In the genomic region with DNA sequence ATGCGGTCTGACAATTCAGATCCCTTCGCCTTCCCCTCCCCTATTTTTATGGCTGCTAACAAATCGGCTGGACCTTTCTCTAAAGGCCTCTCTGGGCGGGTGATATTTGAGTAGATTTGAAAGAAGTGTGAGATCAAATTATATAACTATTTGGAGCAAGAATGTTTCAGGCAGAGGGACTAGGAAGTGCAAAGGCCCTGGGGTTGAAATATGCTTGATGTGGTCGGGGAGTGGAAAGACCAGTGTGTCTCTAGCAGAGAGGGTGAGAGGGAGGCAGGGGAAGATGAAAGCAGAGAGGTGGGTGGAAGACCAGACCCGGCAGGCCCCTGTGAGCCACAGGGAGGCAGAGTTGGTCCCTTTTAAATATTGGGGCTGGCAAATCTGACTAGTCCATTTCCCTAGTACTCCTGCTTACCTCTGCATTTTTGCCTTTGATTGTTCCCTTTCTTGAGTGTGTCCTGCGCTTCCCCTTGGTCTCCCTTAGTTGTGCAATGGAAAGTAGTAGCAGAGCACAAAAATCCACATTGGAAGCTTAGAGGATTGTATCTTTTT, we compare ENCODE assay signal across 1 cellular context.
TF ChIP-seq lines count a peak whose summit lies in the region.

No MANE protein-coding gene starts in this region.

TF ChIP-seq in H1, 55 proteins besides CTCF, POLR2A, EP300 and RAD21:
- TF ChIP-seq SRF (IDR thresholded peaks at IDR 0.05; ENCODE audit: low read depth, low read length): no peak
- no peak for TF ChIP-seq JUND (IDR thresholded peaks at IDR 0.05; ENCODE audit: low read length)
- no peak for TF ChIP-seq BRCA1 (IDR thresholded peaks at IDR 0.05; ENCODE audit: low read depth, low read length)
- no peak for TF ChIP-seq BACH1 (IDR thresholded peaks at IDR 0.05; ENCODE audit: low read length)
- no peak for TF ChIP-seq ZNF274 (IDR thresholded peaks at IDR 0.05; ENCODE audit: borderline replicate concordance, extremely low read depth, low read length)
- TF ChIP-seq HDAC2 (IDR thresholded peaks at IDR 0.05; ENCODE audit: borderline replicate concordance in 1 of 2, low read depth in 2 of 2, low read length in 2 of 2): peak in 1 of 2 experiments; percentile 79; a peak in 1 of 4 replicates
- no peak for TF ChIP-seq CBX5 (IDR thresholded peaks at IDR 0.05; ENCODE audit: low read depth, low read length)
- peak; percentile 89 for TF ChIP-seq KDM1A (IDR thresholded peaks at IDR 0.05; ENCODE audit: borderline replicate concordance, low read length)
- no peak for TF ChIP-seq HDAC6 (IDR thresholded peaks at IDR 0.05; ENCODE audit: low read depth, low read length)
- no peak for TF ChIP-seq EGR1 (IDR thresholded peaks at IDR 0.05; ENCODE audit: borderline replicate concordance, low read depth, low read length)
